Comparison of ENCODE assay signal across 35 cellular contexts in genomic region chr1:165328136-165328535, GRCh38. TPM values are rescaled to one million over a fixed set of nuclear protein-coding genes. Genes with fewer than 3 reads are reported as not detected.
"Had no signal": no experiment of that assay in that cellular context is flagged by ENCODE, and none has a peak within 500 bp of the region (broad histone marks: within the 10 kb centered on the region; RNA-seq: fewer than 3 reads in every experiment).

No MANE protein-coding gene starts in this region.

- H3K27me3 ChIP-seq: ascending aorta, breast epithelium, SJCRH30 had no signal

- ATAC-seq: activated CD4-positive, alpha-beta T cell treated with anti-CD3 and anti-CD28 coated beads for 36 hours; activated CD4-positive, CD25-positive, alpha-beta regulatory T cell treated with anti-CD3 and anti-CD28 coated beads, Interleukin-2, amount 50 U/mL, for 24 hours; activated CD8-positive, alpha-beta T cell treated with anti-CD3 and anti-CD28 coated beads, Interleukin-2, amount 10 ng/mL, durations not matched to agents 7 days and 5 days; WTC11 had no signal

- H3K27ac ChIP-seq: ascending aorta, breast epithelium, SJCRH30, SK-N-MC had no signal

- H3K36me3 ChIP-seq: ascending aorta, breast epithelium, SJCRH30 had no signal

- H3K4me3 ChIP-seq: ascending aorta, breast epithelium, SJCRH30, SK-N-MC had no signal

- H3K9me3 ChIP-seq: breast epithelium, SJCRH30 had no signal

- H3K4me1 Mint-ChIP-seq: activated CD4-positive, alpha-beta T cell treated with anti-CD3 and anti-CD28 coated beads for 36 hours; activated CD4-positive, alpha-beta T cell treated with anti-CD3 and anti-CD28 coated beads, Interleukin-2, amount 10 ng/mL, durations not matched to agents 7 days and 5 days; activated naive CD4-positive, alpha-beta T cell treated with anti-CD3 and anti-CD28 coated beads, Interleukin-2, amount 50 U/mL, for 24 hours; activated naive CD8-positive, alpha-beta T cell treated with anti-CD3 and anti-CD28 coated beads, Interleukin-2, amount 10 ng/mL, durations not matched to agents 7 days and 5 days; WTC11 had no signal

- DNase-seq: activated CD4-positive, alpha-beta T cell treated with anti-CD3 and anti-CD28 coated beads for 36 hours; activated CD4-positive, alpha-beta T cell treated with anti-CD3 and anti-CD28 coated beads, Interleukin-2, amount 10 ng/mL, durations not matched to agents 7 days and 5 days; activated CD4-positive, alpha-beta T cell treated with anti-CD3 and anti-CD28 coated beads, Interleukin-2, amount 50 U/mL, for 48 hours; activated CD8-positive, alpha-beta T cell treated with anti-CD3 and anti-CD28 coated beads, Interleukin-2, amount 10 ng/mL, durations not matched to agents 7 days and 5 days; activated gamma-delta T cell; activated naive CD4-positive, alpha-beta T cell treated with Interleukin-2 at 50 U/mL for 16 hours; activated naive CD8-positive, alpha-beta T cell treated with anti-CD3 and anti-CD28 coated beads, Interleukin-2, amount 10 ng/mL, durations not matched to agents 7 days and 5 days; activated T-cell treated with anti-CD3 and anti-CD28 coated beads, Interleukin-2, amount 50 U/mL, for 24 hours; amygdala; Kasumi-1; KG1; MM.1S; NCI-H1092 treated with DMSO at 0.1 percent for 48 hours; NCI-H1417; NCI-H146; NCI-H187; NCI-H2107; NCI-H2171; NCI-H446; NCI-H510A treated with DMSO at 0.1 percent for 48 hours; NCI-H526 treated with DMSO at 0.1 percent for 48 hours; SHP77; SJCRH30; T1000 had no signal

- H3K27ac Mint-ChIP-seq: activated CD4-positive, alpha-beta T cell treated with anti-CD3 and anti-CD28 coated beads for 36 hours; activated CD4-positive, alpha-beta T cell treated with anti-CD3 and anti-CD28 coated beads, Interleukin-2, amount 10 ng/mL, durations not matched to agents 7 days and 5 days; activated CD8-positive, alpha-beta T cell treated with anti-CD3 and anti-CD28 coated beads, Interleukin-2, amount 10 ng/mL, durations not matched to agents 7 days and 5 days; activated naive CD4-positive, alpha-beta T cell treated with anti-CD3 and anti-CD28 coated beads, Interleukin-2, amount 50 U/mL, for 24 hours; activated naive CD8-positive, alpha-beta T cell treated with anti-CD3 and anti-CD28 coated beads, Interleukin-2, amount 10 ng/mL, durations not matched to agents 7 days and 5 days; activated T-cell treated with anti-CD3 and anti-CD28 coated beads, Interleukin-2, amount 50 U/mL, for 24 hours; activated T-helper 2 cell treated with anti-CD3 and anti-CD28 coated beads, Interferon-gamma antibody, Interleukin-2, Interleukin-4, amounts not matched to agents 10 μg/mL and 5 μg/mL and 100 μg/mL, durations not matched to agents 14 hours and 24 hours and 36 hours; WTC11 had no signal

- H3K4me3 Mint-ChIP-seq: activated CD4-positive, alpha-beta T cell treated with anti-CD3 and anti-CD28 coated beads for 36 hours; activated CD4-positive, alpha-beta T cell treated with anti-CD3 and anti-CD28 coated beads, Interleukin-2, amount 10 ng/mL, durations not matched to agents 7 days and 5 days; activated CD8-positive, alpha-beta T cell treated with anti-CD3 and anti-CD28 coated beads, Interleukin-2, amount 10 ng/mL, durations not matched to agents 7 days and 5 days; activated naive CD4-positive, alpha-beta T cell treated with anti-CD3 and anti-CD28 coated beads, Interleukin-2, amount 50 U/mL, for 24 hours; activated naive CD8-positive, alpha-beta T cell treated with anti-CD3 and anti-CD28 coated beads, Interleukin-2, amount 10 ng/mL, durations not matched to agents 7 days and 5 days; activated T-cell treated with anti-CD3 and anti-CD28 coated beads, Interleukin-2, amount 50 U/mL, for 24 hours; WTC11 had no signal

- H3K36me3 Mint-ChIP-seq: activated naive CD4-positive, alpha-beta T cell treated with anti-CD3 and anti-CD28 coated beads, Interleukin-2, amount 50 U/mL, for 24 hours; activated naive CD8-positive, alpha-beta T cell treated with anti-CD3 and anti-CD28 coated beads, Interleukin-2, amount 10 ng/mL, durations not matched to agents 7 days and 5 days; WTC11 had no signal

- H3K9me3 Mint-ChIP-seq: activated CD4-positive, alpha-beta T cell treated with anti-CD3 and anti-CD28 coated beads, Interleukin-2, amount 10 ng/mL, durations not matched to agents 7 days and 5 days; activated naive CD4-positive, alpha-beta T cell treated with anti-CD3 and anti-CD28 coated beads, Interleukin-2, amount 50 U/mL, for 24 hours; activated naive CD8-positive, alpha-beta T cell treated with anti-CD3 and anti-CD28 coated beads, Interleukin-2, amount 10 ng/mL, durations not matched to agents 7 days and 5 days; activated T-cell treated with anti-CD3 and anti-CD28 coated beads, Interleukin-2, amount 50 U/mL, for 24 hours; activated T-helper 2 cell treated with anti-CD3 and anti-CD28 coated beads, Interferon-gamma antibody, Interleukin-2, Interleukin-4, amounts not matched to agents 10 μg/mL and 5 μg/mL and 100 μg/mL, durations not matched to agents 14 hours and 24 hours and 36 hours; WTC11 had no signal

- H3K4me1 ChIP-seq: ascending aorta, breast epithelium, SJCRH30 had no signal

RNA-seq across cellular contexts. Expression of gene LMX1A, which starts 28.4 kb away (rescaled TPM):
- total RNA-seq: activated CD4-positive, alpha-beta T cell treated with anti-CD3 and anti-CD28 coated beads for 36 hours; activated CD4-positive, alpha-beta T cell treated with anti-CD3 and anti-CD28 coated beads, Interleukin-2, amount 10 ng/mL, durations not matched to agents 7 days and 5 days; activated CD8-positive, alpha-beta T cell treated with anti-CD3 and anti-CD28 coated beads, Interleukin-2, amount 10 ng/mL, durations not matched to agents 7 days and 5 days; activated naive CD8-positive, alpha-beta T cell treated with anti-CD3 and anti-CD28 coated beads, Interleukin-2, amount 10 ng/mL, durations not matched to agents 7 days and 5 days; activated T-helper 2 cell treated with anti-CD3 and anti-CD28 coated beads, Interferon-gamma antibody, Interleukin-2, Interleukin-4, amounts not matched to agents 10 μg/mL and 5 μg/mL and 100 μg/mL, durations not matched to agents 14 hours and 24 hours and 36 hours; OCI-LY7; RPMI7951; SJCRH30; T-helper 1 cell treated with Interleukin-12 subunit alpha and Interleukin-12 subunit beta and Interleukin-4 antibody, amounts not matched to agents 30 ng/mL and 1 ng/mL, for 36 hours; T-helper 2 cell treated with Interferon-gamma antibody and Interleukin-4, amounts not matched to agents 100 ng/mL and 5 ng/mL, for 36 hours; WTC11 had no signal
